1 cellular context compared by ENCODE assay signal in genomic region chr17:34961093-34961911, GRCh38.
TF ChIP-seq lines count a peak whose summit lies in the region.

Gene CCT6B, minus strand, starts transcription at chr17:34961460. Its CDS starts 67 bp downstream, at chr17:34961393.
Gene ZNF830, plus strand, starts transcription at chr17:34961540. Its CDS starts 27 bp downstream, at chr17:34961567.

TF ChIP-seq in HepG2, 621 proteins besides CTCF, POLR2A, EP300 and RAD21 (continued from another document and continues in another):
- TF ChIP-seq USF2 (IDR thresholded peaks at IDR 0.05; ENCODE audit: low read depth, low read length), result no peak
- peak; percentile 41; the same call in 1 of the 2 replicates for TF ChIP-seq USF2 (CRISPR knock-in tag; IDR thresholded peaks at IDR 0.05; ENCODE audit: borderline replicate concordance)
- no peak for TF ChIP-seq ZNF616 (CRISPR knock-in tag; IDR thresholded peaks at IDR 0.05; ENCODE audit: low read depth)
- TF ChIP-seq ZMAT5 (CRISPR knock-in tag; IDR thresholded peaks at IDR 0.05; ENCODE audit: borderline replicate concordance, low read depth), result no peak
- no peak for TF ChIP-seq IKZF1 (IDR thresholded peaks at IDR 0.05)
- TF ChIP-seq MXD1 (CRISPR knock-in tag; IDR thresholded peaks at IDR 0.05), result no peak
- 0 out of 2 replicates have a peak, but pooled peaks have one; percentile 65 for TF ChIP-seq NR1H2 (CRISPR knock-in tag; IDR thresholded peaks at IDR 0.05; ENCODE audit: borderline replicate concordance, low read depth)
- no peak for TF ChIP-seq BCLAF1 (IDR thresholded peaks at IDR 0.05)
- peak; percentile 71; the same call in 1 of the 2 replicates for TF ChIP-seq CSRNP1 (CRISPR knock-in tag; IDR thresholded peaks at IDR 0.05)
- TF ChIP-seq SP140L (CRISPR knock-in tag; IDR thresholded peaks at IDR 0.05; ENCODE audit: borderline replicate concordance), result no peak
- peak; percentile 89; the same call in 1 of the 2 replicates for TF ChIP-seq THAP9 (CRISPR knock-in tag; IDR thresholded peaks at IDR 0.05; ENCODE audit: borderline replicate concordance)
- peak; percentile 94 for TF ChIP-seq CREB1 (IDR thresholded peaks at IDR 0.05)
- peak; percentile 99 for TF ChIP-seq CREB1 (CRISPR knock-in tag; IDR thresholded peaks at IDR 0.05)
- no peak for TF ChIP-seq HDAC6 (IDR thresholded peaks at IDR 0.05; ENCODE audit: low read depth, low read length)
- TF ChIP-seq ZNF747 (CRISPR knock-in tag; IDR thresholded peaks at IDR 0.05; ENCODE audit: borderline replicate concordance), result peak; percentile 78; the same call in 1 of the 2 replicates
- TF ChIP-seq ZNF180 (CRISPR knock-in tag; IDR thresholded peaks at IDR 0.05; ENCODE audit: borderline replicate concordance, low read depth), result no peak
- peak; percentile 67; the same call in 1 of the 2 replicates for TF ChIP-seq MTF2 (CRISPR knock-in tag; IDR thresholded peaks at IDR 0.05; ENCODE audit: borderline replicate concordance)
- no peak for TF ChIP-seq MXD4 (CRISPR knock-in tag; IDR thresholded peaks at IDR 0.05)
- no peak for TF ChIP-seq ZNF3 (CRISPR knock-in tag; IDR thresholded peaks at IDR 0.05)
- no peak for TF ChIP-seq ZNF296 (CRISPR knock-in tag; conservative IDR thresholded peaks at IDR 0.05)
- TF ChIP-seq CBX1 (IDR thresholded peaks at IDR 0.05; ENCODE audit: low read depth), result peak; percentile 30
- TF ChIP-seq MYNN (CRISPR knock-in tag; IDR thresholded peaks at IDR 0.05; ENCODE audit: low read depth), result no peak
- TF ChIP-seq NR0B2 (CRISPR knock-in tag; IDR thresholded peaks at IDR 0.05), result no peak
- TF ChIP-seq ZNF713 (CRISPR knock-in tag; IDR thresholded peaks at IDR 0.05), result peak; percentile 68; the same call in 1 of the 2 replicates
- TF ChIP-seq ESRRA (CRISPR knock-in tag; IDR thresholded peaks at IDR 0.05; ENCODE audit: low read depth), result 0 out of 2 replicates have a peak, but pooled peaks have one; percentile 28
- no peak for TF ChIP-seq ZNF761 (CRISPR knock-in tag; conservative IDR thresholded peaks at IDR 0.05)
- TF ChIP-seq AHR (CRISPR knock-in tag; IDR thresholded peaks at IDR 0.05), result no peak
- peak; percentile 76; the same call in 1 of the 2 replicates for TF ChIP-seq CREB3 (CRISPR knock-in tag; IDR thresholded peaks at IDR 0.05)
- TF ChIP-seq RXRB (CRISPR knock-in tag; IDR thresholded peaks at IDR 0.05; ENCODE audit: borderline replicate concordance), result no peak
- TF ChIP-seq ARNTL (CRISPR knock-in tag; IDR thresholded peaks at IDR 0.05), result 0 out of 2 replicates have a peak, but pooled peaks have one; percentile 34
- peak; percentile 57 for TF ChIP-seq PTBP1 (IDR thresholded peaks at IDR 0.05; ENCODE audit: low read depth, low read length, poor library complexity, severe bottlenecking)
- TF ChIP-seq ZZZ3 (CRISPR knock-in tag; IDR thresholded peaks at IDR 0.05; ENCODE audit: borderline replicate concordance), result peak; percentile 65; the same call in 1 of the 2 replicates
- TF ChIP-seq ZBTB39 (CRISPR knock-in tag; IDR thresholded peaks at IDR 0.05), result no peak
- no peak; the same call in 1 of the 2 replicates for TF ChIP-seq ZNF275 (CRISPR knock-in tag; IDR thresholded peaks at IDR 0.05; ENCODE audit: borderline replicate concordance)
- TF ChIP-seq HBP1 (CRISPR knock-in tag; IDR thresholded peaks at IDR 0.05; ENCODE audit: low read depth), result peak; percentile 57
- TF ChIP-seq HNRNPK (IDR thresholded peaks at IDR 0.05; ENCODE audit: low read depth, low read length, poor library complexity, severe bottlenecking), result no peak
- peak; percentile 100 for TF ChIP-seq SIN3B (IDR thresholded peaks at IDR 0.05; ENCODE audit: low read length)
- peak; percentile 74 for TF ChIP-seq DBP (CRISPR knock-in tag; IDR thresholded peaks at IDR 0.05; ENCODE audit: not compliant biosample characterization)
- peak; percentile 88; the same call in 1 of the 2 replicates for TF ChIP-seq FOXC1 (CRISPR knock-in tag; IDR thresholded peaks at IDR 0.05; ENCODE audit: borderline replicate concordance)
- no peak for TF ChIP-seq TRIM24 (CRISPR knock-in tag; IDR thresholded peaks at IDR 0.05)
- 0 out of 2 replicates have a peak, but pooled peaks have one; percentile 72 for TF ChIP-seq SALL2 (CRISPR knock-in tag; IDR thresholded peaks at IDR 0.05)
- no peak for TF ChIP-seq JARID2 (CRISPR knock-in tag; IDR thresholded peaks at IDR 0.05; ENCODE audit: insufficient replicate concordance)
- no peak for TF ChIP-seq NKX3-1 (CRISPR knock-in tag; IDR thresholded peaks at IDR 0.05)
